ENCODE assay signal across 8 cellular contexts in genomic region chr10:91162495-91163268, GRCh38. TPM values are rescaled to one million over a fixed set of nuclear protein-coding genes. Genes with fewer than 3 reads are reported as not detected.
DNase-seq lines count a peak whose midpoint lies in the region; ATAC-seq, FAIRE-seq and TF ChIP-seq lines count a peak whose summit lies in the region.

No MANE protein-coding gene starts in this region.

- TF ChIP-seq POLR2A in GM18951 (IDR thresholded peaks at IDR 0.05; ENCODE audit: extremely low read depth, insufficient read depth, insufficient read length), result peak; percentile 53

- no peaks in the 10 kb centered on the region for H3K36me3 Mint-ChIP-seq in natural killer cell treated with Interleukin-12 subunit alpha and Interleukin-12 subunit beta and Interleukin-15 and Interleukin-18, amount 100 ng/mL, for 72 hours
- H3K36me3 Mint-ChIP-seq in stimulated activated naive B cell treated with anti-CD40 and anti-IgM and Interleukin-4, amounts not matched to agents 10 μg/mL and 1 μg/mL and 100 μg/mL, for 72 hours, result peaks cover 14 to 16% of the 10 kb centered on the region in 2 donors

- peak overlapping the region; percentile 91 for H3K4me3 Mint-ChIP-seq in natural killer cell treated with Interleukin-12 subunit alpha and Interleukin-12 subunit beta and Interleukin-15 and Interleukin-18, amount 100 ng/mL, for 72 hours
- H3K4me3 Mint-ChIP-seq in stimulated activated naive B cell treated with anti-CD40 and anti-IgM and Interleukin-4, amounts not matched to agents 10 μg/mL and 1 μg/mL and 100 μg/mL, for 72 hours, result peak overlapping the region; percentile 95 to 99

- ATAC-seq in HG03159 (IDR thresholded peaks at IDR 0.05; ENCODE audit: unreplicated experiment), result peak; percentile 54
- peak; percentile 81 to 85 for ATAC-seq in natural killer cell treated with Interleukin-12 subunit alpha and Interleukin-12 subunit beta and Interleukin-15 and Interleukin-18, amount 100 ng/mL, for 72 hours
- peak; percentile 62 to 69 for ATAC-seq in stimulated activated naive B cell treated with anti-CD40 and anti-IgM and Interleukin-4, amounts not matched to agents 10 μg/mL and 1 μg/mL and 100 μg/mL, for 72 hours (replicated peaks)

- H3K4me3 ChIP-seq in fibroblast of the aortic adventitia (ENCODE audit: low read depth, low read length), result peak overlapping the region; percentile 81

- TF ChIP-seq CTCF in fibroblast of the aortic adventitia (IDR thresholded peaks at IDR 0.05; ENCODE audit: insufficient read depth, low read length), result no peak

- H3K4me1 Mint-ChIP-seq in natural killer cell treated with Interleukin-12 subunit alpha and Interleukin-12 subunit beta and Interleukin-15 and Interleukin-18, amount 100 ng/mL, for 72 hours (ENCODE audit: low read depth in 2 of 2), result peaks cover 30 to 31% of the 10 kb centered on the region in 2 donors
- H3K4me1 Mint-ChIP-seq in stimulated activated naive B cell treated with anti-CD40 and anti-IgM and Interleukin-4, amounts not matched to agents 10 μg/mL and 1 μg/mL and 100 μg/mL, for 72 hours, result peaks cover 29 to 47% of the 10 kb centered on the region in 2 donors

- H3K27ac Mint-ChIP-seq in natural killer cell treated with Interleukin-12 subunit alpha and Interleukin-12 subunit beta and Interleukin-15 and Interleukin-18, amount 100 ng/mL, for 72 hours, result peak overlapping the region; percentile 80 to 96
- peak overlapping the region; percentile 95 for H3K27ac Mint-ChIP-seq in stimulated activated naive B cell treated with anti-CD40 and anti-IgM and Interleukin-4, amounts not matched to agents 10 μg/mL and 1 μg/mL and 100 μg/mL, for 72 hours

- in situ Hi-C loops in GM18951 (cut with MboI; ENCODE audit: low sequenced_read_pairs, unreplicated experiment), result no loop called here

- no peak for FAIRE-seq in RCC 7860 (lab: Jason Lieb, UNC)

- no peaks in the 10 kb centered on the region for H3K9me3 Mint-ChIP-seq in natural killer cell treated with Interleukin-12 subunit alpha and Interleukin-12 subunit beta and Interleukin-15 and Interleukin-18, amount 100 ng/mL, for 72 hours
- no peaks in the 10 kb centered on the region for H3K9me3 Mint-ChIP-seq in stimulated activated naive B cell treated with anti-CD40 and anti-IgM and Interleukin-4, amounts not matched to agents 10 μg/mL and 1 μg/mL and 100 μg/mL, for 72 hours

- H3K27me3 Mint-ChIP-seq in natural killer cell treated with Interleukin-12 subunit alpha and Interleukin-12 subunit beta and Interleukin-15 and Interleukin-18, amount 100 ng/mL, for 72 hours, result peaks cover 0 to 5% of the 10 kb centered on the region in 2 donors
- no peaks in the 10 kb centered on the region for H3K27me3 Mint-ChIP-seq in stimulated activated naive B cell treated with anti-CD40 and anti-IgM and Interleukin-4, amounts not matched to agents 10 μg/mL and 1 μg/mL and 100 μg/mL, for 72 hours

- DNase-seq in AML-193 (lab: John Stamatoyannopoulos, UW), result peak; percentile 39 to 42
- peak; percentile 24 for DNase-seq in RCC 7860 (ENCODE audit: low spot score)
- peak; percentile 67 for DNase-seq in activated gamma-delta T cell treated with Interleukin-2 at 50 U/mL for 16 hours
- DNase-seq in fibroblast of the aortic adventitia (ENCODE audit: low read depth), result peak; percentile 47
- DNase-seq in natural killer cell treated with Interleukin-12 subunit alpha and Interleukin-12 subunit beta and Interleukin-15 and Interleukin-18, amount 100 ng/mL, for 72 hours (ENCODE audit: low spot score), result peak; percentile 82
- DNase-seq in stimulated activated naive B cell treated with anti-CD40 and anti-IgM and Interleukin-4, amounts not matched to agents 10 μg/mL and 1 μg/mL and 100 μg/mL, for 72 hours, result peak; percentile 63

RNA-seq across cellular contexts. Expression of gene PCGF5, which starts 57.8 kb away (rescaled TPM):
- total RNA-seq in fibroblast of the aortic adventitia (ENCODE audit: low replicate concordance), result 18.2 and 44.8 TPM in 2 replicates
- 10 to 100 TPM; 33.8 to 40.8 TPM for total RNA-seq in natural killer cell treated with Interleukin-12 subunit alpha and Interleukin-12 subunit beta and Interleukin-15 and Interleukin-18, amount 100 ng/mL, for 72 hours

Comparison
In these comparisons a context has a peak if more than half of its experiments do, and no peak if none do; other contexts are left out.
1. Peak in every context shown above with its lines: DNase-seq, ATAC-seq and H3K4me3 ChIP-seq.
2. DNase-seq: peak in every context shown above with its lines; median percentile 82 in natural killer cell treated with Interleukin-12 subunit alpha and Interleukin-12 subunit beta and Interleukin-15 and Interleukin-18, amount 100 ng/mL, for 72 hours; 67 in activated gamma-delta T cell treated with Interleukin-2 at 50 U/mL for 16 hours; 63 in stimulated activated naive B cell treated with anti-CD40 and anti-IgM and Interleukin-4, amounts not matched to agents 10 μg/mL and 1 μg/mL and 100 μg/mL, for 72 hours; 47 in fibroblast of the aortic adventitia; 40 in AML-193; 24 in RCC 7860.